ENCODE assay signal across 10 cellular contexts in genomic region chr10:3424102-3424803, GRCh38.
A peak's percentile ranks its signal among the peaks of the same experiment; 100 is the strongest.
DNase-seq lines count a peak whose midpoint lies in the region; ATAC-seq lines count a peak whose summit lies in the region.
"Had no signal": no experiment of that assay in that cellular context is flagged by ENCODE, and none has a peak within 500 bp of the region (broad histone marks: within the 10 kb centered on the region; RNA-seq: fewer than 3 reads in every experiment).

No MANE protein-coding gene starts in this region.

- no peak overlapping the region for H3K27ac Mint-ChIP-seq in T-helper 17 cell

- H3K4me3 ChIP-seq in H7 (ENCODE audit: insufficient read depth, low read depth, low read length), result no peak overlapping the region
- H3K4me3 ChIP-seq: tibial nerve had no signal

- ATAC-seq in Right ventricle myocardium inferior, result peak; percentile 61
- peak; percentile 69 for ATAC-seq in left lobe of liver
- ATAC-seq in T-helper 17 cell, result no peak

- no peaks in the 10 kb centered on the region for H3K27me3 ChIP-seq in H7 (ENCODE audit: control insufficient read depth, insufficient read depth, low read length)
- H3K27me3 ChIP-seq: tibial nerve had no signal

- DNase-seq in Right ventricle myocardium inferior (ENCODE audit: missing footprints) (no peak), cardiac septum (ENCODE audit: low spot score) (no peak), amniotic epithelial cell (ENCODE audit: low read depth) (peak; percentile 69), left lobe of liver (ENCODE audit: low spot score) (no peak), putamen (ENCODE audit: low spot score) (no peak), germinal center (ENCODE audit: low spot score) (no peak), T-helper 17 cell (no peak), H7 (no peak)
- DNase-seq: NCI-H1930 had no signal

- no peaks in the 10 kb centered on the region for H3K9me3 ChIP-seq in T-helper 17 cell (ENCODE audit: control insufficient read depth, low read length, poor library complexity, severe bottlenecking)
- H3K9me3 ChIP-seq: tibial nerve had no signal

- H3K4me1 Mint-ChIP-seq in T-helper 17 cell, result peaks cover 28% of the 10 kb centered on the region

- no peak overlapping the region for H3K4me3 Mint-ChIP-seq in T-helper 17 cell

- intact Hi-C loops in Right ventricle myocardium inferior (cut with DNase I), result no loop called here
- intact Hi-C loops in cardiac septum (cut with DNase I), result no loop called here

- no peaks in the 10 kb centered on the region for H3K36me3 Mint-ChIP-seq in T-helper 17 cell (ENCODE audit: low read depth)

- no peaks in the 10 kb centered on the region for H3K36me3 ChIP-seq in H7 (replicated peaks; ENCODE audit: control insufficient read depth, insufficient read depth, low read length)
- H3K36me3 ChIP-seq: tibial nerve had no signal

- H3K27me3 Mint-ChIP-seq in T-helper 17 cell, result peaks cover 4% of the 10 kb centered on the region
